In genomic region chr4:71186566-71187398, GRCh38 we compare ENCODE assay signal across 8 cellular contexts.
A peak's percentile ranks its signal among the peaks of the same experiment; 100 is the strongest.
DNase-seq lines count a peak whose midpoint lies in the region; ATAC-seq and TF ChIP-seq lines count a peak whose summit lies in the region.

No MANE protein-coding gene starts in this region.

- intact Hi-C loops in A673 (cut with micrococcal nuclease; ENCODE audit: unreplicated experiment) = loop anchor here (5.0 to 10.0 kb wide), 2 partner anchors 368 to 526 kb away; no protein-coding TSS in a partner anchor
- intact Hi-C loops in activated CD4-positive, alpha-beta T cell treated with anti-CD3 and anti-CD28 coated beads, Interleukin-2, amount 10 ng/mL, durations not matched to agents 24 days and 14 days (cut with micrococcal nuclease) = loop anchor here (10.0 kb wide), 4 partner anchors 302 to 1118 kb away; partner anchors contain the start of gene UTP3
- intact Hi-C loops in lower leg skin (cut with DNase I; ENCODE audit: low total_unique reads) = no loop called here

- H3K9me3 ChIP-seq in A673 (ENCODE audit: low read depth, low read length, poor library complexity, severe bottlenecking) (no peaks in the 10 kb centered on the region), duodenal mucosa (ENCODE audit: control insufficient read depth in 1 of 2, low read length in 2 of 2) (no peaks in the 10 kb centered on the region)

- H3K4me3 Mint-ChIP-seq in activated CD4-positive, alpha-beta T cell treated with anti-CD3 and anti-CD28 coated beads, Interleukin-2, amount 10 ng/mL, durations not matched to agents 24 days and 14 days = peak overlapping the region; percentile 85

- 0 to 2% methylated on average over 24 to 64 of the region's 105 CpGs for WGBS in lower leg skin, 2 donors

- BruUV-seq in A673 (replicated peaks; lab: Mats Ljungman, UMichigan) = no TSS peak

- H3K27me3 Mint-ChIP-seq in activated CD4-positive, alpha-beta T cell treated with anti-CD3 and anti-CD28 coated beads, Interleukin-2, amount 10 ng/mL, durations not matched to agents 24 days and 14 days = peaks cover 63% of the 10 kb centered on the region

- TF ChIP-seq POLR2A in GM18505 (IDR thresholded peaks at IDR 0.05; ENCODE audit: borderline replicate concordance, extremely low read depth, insufficient read depth, insufficient read length) (no peak), lower leg skin (IDR thresholded peaks at IDR 0.05) (no peak)

- H3K36me3 ChIP-seq in A673 (ENCODE audit: insufficient read depth, low read length, poor library complexity, severe bottlenecking) = no peaks in the 10 kb centered on the region
- H3K36me3 ChIP-seq in duodenal mucosa (ENCODE audit: control insufficient read depth in 1 of 2, insufficient read depth in 2 of 2, low read length in 2 of 2) = no peaks in the 10 kb centered on the region

- H3K4me1 Mint-ChIP-seq in activated CD4-positive, alpha-beta T cell treated with anti-CD3 and anti-CD28 coated beads, Interleukin-2, amount 10 ng/mL, durations not matched to agents 24 days and 14 days = peaks cover 18% of the 10 kb centered on the region

- peak; percentile 32 for DNase-seq in A673 (ENCODE audit: low spot score)
- DNase-seq in HuH-7.5 (ENCODE audit: low spot score) = peak; percentile 68
- peak; percentile 70 for DNase-seq in activated CD4-positive, alpha-beta T cell treated with anti-CD3 and anti-CD28 coated beads, Interleukin-2, amount 10 ng/mL, durations not matched to agents 24 days and 14 days
- DNase-seq in lower leg skin (ENCODE audit: low spot score in 2 of 2) = no peak
- peak; percentile 9 to 27 for DNase-seq in stimulated activated CD8-positive, alpha-beta memory T cell treated with anti-CD3 and anti-CD28 coated beads, Interleukin-2, amount 100 ng/mL, for 48 hours (ENCODE audit: low read depth in 2 of 2)

- H3K4me1 ChIP-seq in A673 (ENCODE audit: insufficient read depth, low read length, poor library complexity, severe bottlenecking) (no peaks in the 10 kb centered on the region), duodenal mucosa (ENCODE audit: control insufficient read depth in 1 of 2, insufficient read depth in 2 of 2, low read length in 2 of 2) (peaks cover 4 to 19% of the 10 kb centered on the region in 2 donors)

- peak overlapping the region; percentile 50 to 62 for H3K9ac ChIP-seq in duodenal mucosa (ENCODE audit: low read depth in 1 of 2, low read length in 2 of 2)

- peak overlapping the region; percentile 53 for H3K4me3 ChIP-seq in A673 (ENCODE audit: low read depth, low read length, poor library complexity, severe bottlenecking)
- peak overlapping the region; percentile 76 to 81 for H3K4me3 ChIP-seq in duodenal mucosa (ENCODE audit: low read depth in 1 of 2, low read length in 2 of 2)
- peak overlapping the region; percentile 31 for H3K4me3 ChIP-seq in lower leg skin (ENCODE audit: low read depth, poor library complexity, severe bottlenecking)

- H3K27me3 ChIP-seq in A673 (replicated peaks; ENCODE audit: insufficient read depth, low read depth, low read length, poor library complexity) = peaks cover 5% of the 10 kb centered on the region
- H3K27me3 ChIP-seq in duodenal mucosa (ENCODE audit: control insufficient read depth in 1 of 2, insufficient read depth in 2 of 2, low read length in 2 of 2) = peaks cover 0 to 5% of the 10 kb centered on the region in 2 donors

- H3K27ac ChIP-seq in A673 (ENCODE audit: low read depth, low read length, poor library complexity, severe bottlenecking) (no peak overlapping the region), duodenal mucosa (ENCODE audit: low read depth, low read length) (peak overlapping the region; percentile 43)

- TF ChIP-seq CTCF in A673 (conservative IDR thresholded peaks at IDR 0.05; ENCODE audit: low read depth, low read length) = no peak
- TF ChIP-seq CTCF in lower leg skin (IDR thresholded peaks at IDR 0.05) = no peak

- CTCF ChIA-PET in A673 (lab: Charles Lee) = no interaction called here

- no peaks in the 10 kb centered on the region for H3K9me3 Mint-ChIP-seq in activated CD4-positive, alpha-beta T cell treated with anti-CD3 and anti-CD28 coated beads, Interleukin-2, amount 10 ng/mL, durations not matched to agents 24 days and 14 days

- H3K36me3 Mint-ChIP-seq in activated CD4-positive, alpha-beta T cell treated with anti-CD3 and anti-CD28 coated beads, Interleukin-2, amount 10 ng/mL, durations not matched to agents 24 days and 14 days (ENCODE audit: low read depth) = no peaks in the 10 kb centered on the region

- POLR2A ChIA-PET in A673 (lab: Charles Lee; ENCODE audit: low non-redundant PET) = no interaction called here

- peak; percentile 38 for ATAC-seq in GM18505 (IDR thresholded peaks at IDR 0.05; ENCODE audit: unreplicated experiment)
- ATAC-seq in HG03442 (IDR thresholded peaks at IDR 0.05; ENCODE audit: unreplicated experiment) = no peak

- H3K27ac Mint-ChIP-seq in activated CD4-positive, alpha-beta T cell treated with anti-CD3 and anti-CD28 coated beads, Interleukin-2, amount 10 ng/mL, durations not matched to agents 24 days and 14 days = no peak overlapping the region

Comparison
In these comparisons a context has a peak if more than half of its experiments do, and no peak if none do; other contexts are left out.
1. DNase-seq: peak in A673 (single experiment), HuH-7.5 (single experiment), activated CD4-positive, alpha-beta T cell treated with anti-CD3 and anti-CD28 coated beads, Interleukin-2, amount 10 ng/mL, durations not matched to agents 24 days and 14 days (single experiment) and stimulated activated CD8-positive, alpha-beta memory T cell treated with anti-CD3 and anti-CD28 coated beads, Interleukin-2, amount 100 ng/mL, for 48 hours (2 of 2); none in lower leg skin (0 of 2).
2. Peak in every context shown above with its lines, with median percentiles within 50 percentile points of each other: H3K4me3 ChIP-seq.